Comparison of ENCODE assay signal across 8 cellular contexts in the genomic region with DNA sequence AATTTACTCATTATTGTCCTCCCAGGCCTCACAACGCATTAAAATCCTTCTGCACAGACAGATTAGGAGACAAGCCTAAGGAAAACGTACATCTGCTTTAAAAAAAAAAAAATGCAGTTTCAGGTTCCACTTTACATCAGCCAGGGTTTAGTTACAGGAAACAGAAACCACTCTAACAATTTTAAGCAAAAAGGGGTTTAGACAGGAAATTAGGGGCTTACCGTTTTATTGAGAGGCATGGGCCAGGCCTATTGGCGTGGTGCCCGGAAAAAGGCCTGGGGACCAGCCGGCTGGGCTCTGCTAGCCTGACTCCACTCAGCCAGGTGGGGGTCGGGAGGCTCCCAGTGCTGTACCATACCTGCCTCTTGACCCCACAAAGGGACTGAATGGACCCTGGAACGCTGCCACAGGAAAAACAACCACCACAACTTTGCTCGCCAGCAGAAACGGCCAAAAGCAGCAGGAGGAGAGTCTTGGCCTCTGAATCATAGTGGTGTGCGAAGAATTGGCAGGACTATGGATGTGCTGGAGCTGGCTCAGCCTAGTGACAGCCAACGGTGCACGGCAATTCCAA.
A peak's percentile ranks its signal among the peaks of the same experiment; 100 is the strongest.
DNase-seq lines count a peak whose midpoint lies in the region; ATAC-seq and TF ChIP-seq lines count a peak whose summit lies in the region.

No MANE protein-coding gene starts in this region.

- POLR2A ChIA-PET in A673 (lab: Charles Lee; ENCODE audit: low non-redundant PET): interaction anchor here (0.6 kb wide), 1 partner anchor 125 kb away, joined by 4 read pairs; no protein-coding TSS in a partner anchor

- H3K4me3 ChIP-seq in A673 (ENCODE audit: low read depth, low read length, poor library complexity, severe bottlenecking) (peak overlapping the region; percentile 7), esophagus (ENCODE audit: low read depth in 1 of 2, low read length in 2 of 2) (no peak overlapping the region), transverse colon (no peak overlapping the region)

- peak; percentile 96 for DNase-seq in A673 (ENCODE audit: low spot score)
- DNase-seq in NCI-H2196 (lab: John Stamatoyannopoulos, UW; ENCODE audit: unreplicated experiment): peak; percentile 72
- peak; percentile 87 for DNase-seq in activated CD8-positive, alpha-beta memory T cell treated with anti-CD3 and anti-CD28 coated beads for 24 hours
- peak; percentile 79 for DNase-seq in non-pigmented ciliary epithelial cell (ENCODE audit: low read depth)
- DNase-seq in transverse colon: peak; percentile 75

- H3K9me3 ChIP-seq in A673 (ENCODE audit: low read depth, low read length, poor library complexity, severe bottlenecking) (no peaks in the 10 kb centered on the region), esophagus (ENCODE audit: control insufficient read depth in 2 of 2, insufficient read depth in 1 of 2, low read depth in 1 of 2, low read length in 1 of 2) (no peaks in the 10 kb centered on the region), transverse colon (no peaks in the 10 kb centered on the region)

- H3K27me3 ChIP-seq in A673 (replicated peaks; ENCODE audit: insufficient read depth, low read depth, low read length, poor library complexity) (no peaks in the 10 kb centered on the region), esophagus (ENCODE audit: control insufficient read depth in 1 of 2, insufficient read depth in 2 of 2, low read length in 2 of 2) (no peaks in the 10 kb centered on the region), transverse colon (no peaks in the 10 kb centered on the region)

- no peak for TF ChIP-seq EP300 in transverse colon (IDR thresholded peaks at IDR 0.05; ENCODE audit: low read depth)

- in situ Hi-C loops in transverse colon (cut with MboI; ENCODE audit: low pct_ligation_motif_present in 1 of 4, low pct_unique_long_range_greater_than_20kb in 1 of 4, low sequenced_read_pairs in 3 of 4): no loop called here

- intact Hi-C loops in A673 (cut with micrococcal nuclease; ENCODE audit: unreplicated experiment): loop anchor here (2.0 to 5.0 kb wide), 2 partner anchors 29 to 45 kb away; no protein-coding TSS in a partner anchor
- intact Hi-C loops in transverse colon (cut with DNase I; ENCODE audit: low total_unique reads): loop anchor here (10.0 kb wide), 1 partner anchor 117 kb away; no protein-coding TSS in a partner anchor

- H3K4me1 ChIP-seq in A673 (ENCODE audit: insufficient read depth, low read length, poor library complexity, severe bottlenecking) (peaks cover 42% of the 10 kb centered on the region), esophagus (ENCODE audit: control insufficient read depth in 2 of 2, insufficient read depth in 2 of 2, low read length in 1 of 2) (peaks cover 2 to 4% of the 10 kb centered on the region in 2 donors), transverse colon (peaks cover 13 to 25% (median 15%) of the 10 kb centered on the region in 4 donors)

- ATAC-seq in GM18870 (IDR thresholded peaks at IDR 0.05; ENCODE audit: unreplicated experiment) (peak; percentile 65), HG03060 (IDR thresholded peaks at IDR 0.05; ENCODE audit: low read depth, unreplicated experiment) (peak; percentile 46)

- H3K27ac ChIP-seq in A673 (ENCODE audit: low read depth, low read length, poor library complexity, severe bottlenecking) (peak overlapping the region; percentile 96), esophagus (ENCODE audit: low read depth in 2 of 2, low read length in 1 of 2) (peak overlapping the region; percentile 45 to 72), transverse colon (peak overlapping the region; percentile 80 to 88 (median 82))

- no peaks in the 10 kb centered on the region for H3K36me3 ChIP-seq in A673 (ENCODE audit: insufficient read depth, low read length, poor library complexity, severe bottlenecking)
- no peaks in the 10 kb centered on the region for H3K36me3 ChIP-seq in esophagus (ENCODE audit: control insufficient read depth in 2 of 2, insufficient read depth in 2 of 2, low read length in 1 of 2)
- H3K36me3 ChIP-seq in transverse colon: no peaks in the 10 kb centered on the region

- TF ChIP-seq POLR2A in transverse colon (IDR thresholded peaks at IDR 0.05): no peak

- BruUV-seq in A673 (replicated peaks; lab: Mats Ljungman, UMichigan): no TSS peak

- CTCF ChIA-PET in A673 (lab: Charles Lee): interaction anchor here (0.6 to 1.2 kb wide), 2 partner anchors 25 to 120 kb away, joined by 3 to 5 read pairs; no protein-coding TSS in a partner anchor

- TF ChIP-seq CTCF in A673 (conservative IDR thresholded peaks at IDR 0.05; ENCODE audit: low read depth, low read length) (no peak), transverse colon (IDR thresholded peaks at IDR 0.05) (no peak)

- 15 to 21% methylated on average over 13 of the region's 13 CpGs for WGBS in esophagus, 2 donors
- 31 to 37% methylated on average over 9 to 13 of the region's 13 CpGs for WGBS in transverse colon (ENCODE audit: low coverage in 1 of 2), 2 donors
